28 cellular contexts compared by ENCODE assay signal in the genomic region with DNA sequence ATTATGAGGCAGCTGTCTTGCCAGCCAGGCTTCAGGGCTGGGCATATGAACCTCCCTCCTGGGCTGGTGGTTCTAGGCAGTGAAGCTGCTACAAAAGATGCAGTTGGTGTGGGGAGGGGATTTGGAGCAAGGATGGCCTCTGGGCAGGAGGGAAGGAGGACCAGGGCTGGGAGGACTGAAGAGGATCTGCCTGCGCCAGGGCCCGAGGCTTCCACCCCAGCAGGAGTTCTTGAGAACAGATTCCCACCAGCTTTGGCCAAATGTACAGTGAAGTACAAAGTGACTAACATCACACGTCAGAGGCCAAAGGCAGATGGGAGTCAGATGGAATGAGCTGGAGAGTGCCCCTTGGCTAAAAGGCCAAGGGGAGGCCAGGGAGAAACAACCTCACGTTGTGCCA.
"Had no signal": no experiment of that assay in that cellular context is flagged by ENCODE, and none has a peak within 500 bp of the region (broad histone marks: within the 10 kb centered on the region; RNA-seq: fewer than 3 reads in every experiment).

No MANE protein-coding gene starts in this region.

- H3K36me3 Mint-ChIP-seq: activated CD8-positive, alpha-beta memory T cell treated with anti-CD3 and anti-CD28 coated beads, Interleukin-2, amount 10 ng/mL, durations not matched to agents 7 days and 5 days; activated naive CD4-positive, alpha-beta T cell treated with anti-CD3 and anti-CD28 coated beads, Interleukin-2, amount 10 ng/mL, durations not matched to agents 7 days and 5 days; activated naive CD8-positive, alpha-beta T cell; T-cell had no signal

- ATAC-seq: activated CD8-positive, alpha-beta memory T cell treated with anti-CD3 and anti-CD28 coated beads, Interleukin-2, amount 10 ng/mL, durations not matched to agents 7 days and 5 days; activated naive CD8-positive, alpha-beta T cell treated with anti-CD3 and anti-CD28 coated beads, Interleukin-2, amount 50 U/mL, for 24 hours; Right ventricle myocardium inferior; SK-N-SH treated with all-trans-retinoic acid at 6 μM for 48 hours; T-cell had no signal

- H3K4me1 Mint-ChIP-seq: activated B cell treated with CpG ODN at 0.5 μM for 24 hours; activated CD4-positive, alpha-beta memory T cell treated with anti-CD3 and anti-CD28 coated beads, Interleukin-2, amount 10 ng/mL, durations not matched to agents 7 days and 5 days; activated CD8-positive, alpha-beta memory T cell treated with anti-CD3 and anti-CD28 coated beads, Interleukin-2, amount 10 ng/mL, durations not matched to agents 7 days and 5 days; activated naive CD4-positive, alpha-beta T cell treated with anti-CD3 and anti-CD28 coated beads, Interleukin-2, amount 10 ng/mL, durations not matched to agents 7 days and 5 days; activated naive CD8-positive, alpha-beta T cell treated with anti-CD3 and anti-CD28 coated beads, Interleukin-2, amount 50 U/mL, for 24 hours; central memory CD8-positive, alpha-beta T cell; T-cell had no signal

- H3K4me3 Mint-ChIP-seq: activated B cell treated with CpG ODN at 0.5 μM for 24 hours; activated CD4-positive, alpha-beta memory T cell treated with anti-CD3 and anti-CD28 coated beads, Interleukin-2, amount 10 ng/mL, durations not matched to agents 7 days and 5 days; activated CD8-positive, alpha-beta memory T cell treated with anti-CD3 and anti-CD28 coated beads, Interleukin-2, amount 10 ng/mL, durations not matched to agents 7 days and 5 days; activated naive CD4-positive, alpha-beta T cell treated with anti-CD3 and anti-CD28 coated beads, Interleukin-2, amount 10 ng/mL, durations not matched to agents 7 days and 5 days; activated naive CD8-positive, alpha-beta T cell; activated naive CD8-positive, alpha-beta T cell treated with anti-CD3 and anti-CD28 coated beads, Interleukin-2, amount 50 U/mL, for 24 hours; central memory CD8-positive, alpha-beta T cell; T-cell had no signal

- H3K27ac Mint-ChIP-seq: activated B cell treated with CpG ODN at 0.5 μM for 24 hours; activated CD4-positive, alpha-beta memory T cell treated with anti-CD3 and anti-CD28 coated beads, Interleukin-2, amount 10 ng/mL, durations not matched to agents 7 days and 5 days; activated CD8-positive, alpha-beta memory T cell treated with anti-CD3 and anti-CD28 coated beads, Interleukin-2, amount 10 ng/mL, durations not matched to agents 7 days and 5 days; activated naive CD4-positive, alpha-beta T cell treated with anti-CD3 and anti-CD28 coated beads, Interleukin-2, amount 10 ng/mL, durations not matched to agents 7 days and 5 days; activated naive CD8-positive, alpha-beta T cell; activated naive CD8-positive, alpha-beta T cell treated with anti-CD3 and anti-CD28 coated beads, Interleukin-2, amount 50 U/mL, for 24 hours; T-cell had no signal

- H3K9me3 Mint-ChIP-seq: activated B cell treated with CpG ODN at 0.5 μM for 24 hours; activated CD4-positive, alpha-beta memory T cell treated with anti-CD3 and anti-CD28 coated beads, Interleukin-2, amount 10 ng/mL, durations not matched to agents 7 days and 5 days; activated naive CD4-positive, alpha-beta T cell treated with anti-CD3 and anti-CD28 coated beads, Interleukin-2, amount 10 ng/mL, durations not matched to agents 7 days and 5 days; activated naive CD8-positive, alpha-beta T cell treated with anti-CD3 and anti-CD28 coated beads, Interleukin-2, amount 50 U/mL, for 24 hours; central memory CD8-positive, alpha-beta T cell; T-cell had no signal

- DNase-seq: activated B cell treated with CpG ODN at 0.5 μM for 24 hours; activated CD4-positive, alpha-beta memory T cell treated with anti-CD3 and anti-CD28 coated beads, Interleukin-2, amount 10 ng/mL, durations not matched to agents 7 days and 5 days; activated CD4-positive, alpha-beta T cell treated with anti-CD3 and anti-CD28 coated beads for 4 hours; activated CD4-positive, CD25-positive, alpha-beta regulatory T cell treated with anti-CD3 and anti-CD28 coated beads, Interleukin-2, amount 50 U/mL, for 72 hours; activated CD8-positive, alpha-beta memory T cell treated with anti-CD3 and anti-CD28 coated beads for 24 hours; activated CD8-positive, alpha-beta memory T cell treated with anti-CD3 and anti-CD28 coated beads, Interleukin-2, amount 10 ng/mL, durations not matched to agents 7 days and 5 days; activated CD8-positive, alpha-beta memory T cell treated with anti-CD3 and anti-CD28 coated beads, Interleukin-2, amount 50 U/mL, for 48 hours; activated effector memory CD4-positive, alpha-beta T cell treated with Interleukin-2 at 50 U/mL for 16 hours; activated naive CD4-positive, alpha-beta T cell treated with anti-CD3 and anti-CD28 coated beads, Interleukin-2, amount 10 ng/mL, durations not matched to agents 7 days and 5 days; activated naive CD8-positive, alpha-beta T cell treated with anti-CD3 and anti-CD28 coated beads, Interleukin-2, amount 50 U/mL, for 24 hours; activated T-cell treated with anti-CD3 and anti-CD28 coated beads, Interleukin-2, amount 50 U/mL, for 48 hours; anterior cingulate cortex; brain microvascular endothelial cell; NCI-H1092 treated with DMSO at 0.1 percent for 48 hours; NCI-H187 treated with DMSO at 0.1 percent for 48 hours; NCI-H226; NCI-H510A; NCI-H526; NCI-H748 treated with DMSO at 0.1 percent for 48 hours; PC-9; SIG-M5; T-cell; T-helper 2 cell; T-helper 9 cell had no signal
